Comparison of ENCODE assay signal across 1 cellular context in the genomic region with DNA sequence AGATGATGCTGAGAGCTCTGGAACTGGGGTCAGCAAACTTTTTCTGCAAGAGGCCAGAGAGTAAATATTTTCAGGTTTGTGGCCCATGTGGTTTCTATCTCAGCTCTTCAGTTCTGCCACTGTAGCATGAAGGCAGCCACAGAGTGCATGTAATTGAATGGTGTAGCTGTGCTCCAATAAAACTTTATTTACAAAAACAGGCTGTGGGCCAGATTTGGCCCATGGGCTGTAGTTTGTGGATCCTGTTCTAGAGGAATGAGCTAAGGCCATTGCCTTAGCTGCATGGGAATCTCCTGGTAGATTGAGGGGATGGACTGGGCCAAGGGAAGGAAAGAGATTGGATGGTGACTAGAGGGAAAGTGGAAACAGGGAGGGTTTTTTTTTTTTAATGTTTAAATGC.
TF ChIP-seq lines count a peak whose summit lies in the region.

No MANE protein-coding gene starts in this region.

TF ChIP-seq in K562, 482 proteins besides CTCF, POLR2A, EP300 and RAD21:
- no peak for TF ChIP-seq MAX (CRISPR knock-in tag; IDR thresholded peaks at IDR 0.05)
- peak; percentile 70 for TF ChIP-seq ZBTB40 (IDR thresholded peaks at IDR 0.05)
- no peak for TF ChIP-seq ZBTB40 (CRISPR knock-in tag; IDR thresholded peaks at IDR 0.05)
